In genomic region chr10:96495544-96495943, GRCh38 we compare ENCODE assay signal across 16 cellular contexts. TPM values are rescaled to one million over a fixed set of nuclear protein-coding genes. Genes with fewer than 3 reads are reported as not detected.
A peak's percentile ranks its signal among the peaks of the same experiment; 100 is the strongest.
DNase-seq lines count a peak whose midpoint lies in the region; ATAC-seq and TF ChIP-seq lines count a peak whose summit lies in the region.
"Had no signal": no experiment of that assay in that cellular context is flagged by ENCODE, and none has a peak within 500 bp of the region (broad histone marks: within the 10 kb centered on the region; RNA-seq: fewer than 3 reads in every experiment).

No MANE protein-coding gene starts in this region.

- H3K36me3 ChIP-seq in heart right ventricle: no peaks in the 10 kb centered on the region
- H3K36me3 ChIP-seq: HAP-1 had no signal

- H3K27ac Mint-ChIP-seq in type B pancreatic cell: no peak overlapping the region
- H3K27ac Mint-ChIP-seq: CD4-positive, alpha-beta memory T cell; HFFc6 had no signal

- H3K27me3 Mint-ChIP-seq in type B pancreatic cell: peaks cover 40% of the 10 kb centered on the region

- TF ChIP-seq CTCF in heart right ventricle (IDR thresholded peaks at IDR 0.05) (no peak), type B pancreatic cell (conservative IDR thresholded peaks at IDR 0.05) (no peak)

- no peaks in the 10 kb centered on the region for H3K9me3 ChIP-seq in heart right ventricle
- H3K9me3 ChIP-seq: HAP-1 had no signal

- ATAC-seq in heart right ventricle (no peak), HG02870 (IDR thresholded peaks at IDR 0.05; ENCODE audit: unreplicated experiment) (no peak)

- no peak overlapping the region for H3K4me3 ChIP-seq in heart right ventricle
- H3K4me3 ChIP-seq: HAP-1 had no signal

- H3K9me3 Mint-ChIP-seq in type B pancreatic cell: no peaks in the 10 kb centered on the region
- H3K9me3 Mint-ChIP-seq: HFFc6 had no signal

- no peaks in the 10 kb centered on the region for H3K4me1 Mint-ChIP-seq in type B pancreatic cell (ENCODE audit: unreplicated experiment)
- H3K4me1 Mint-ChIP-seq: CD4-positive, alpha-beta memory T cell had no signal

- no peaks in the 10 kb centered on the region for H3K4me1 ChIP-seq in heart right ventricle
- H3K4me1 ChIP-seq: HAP-1 had no signal

- H3K4me3 Mint-ChIP-seq in type B pancreatic cell: no peak overlapping the region
- H3K4me3 Mint-ChIP-seq: CD4-positive, alpha-beta memory T cell; HFFc6 had no signal

- H3K27me3 ChIP-seq in heart right ventricle: no peaks in the 10 kb centered on the region

- intact Hi-C loops in cardiac septum (cut with DNase I) (no loop called here), heart right ventricle (cut with DNase I) (no loop called here)

- H3K36me3 Mint-ChIP-seq in type B pancreatic cell: no peaks in the 10 kb centered on the region
- H3K36me3 Mint-ChIP-seq: CD4-positive, alpha-beta memory T cell had no signal

- 92 to 96% methylated on average over 6 of the region's 6 CpGs for WGBS in heart right ventricle, 2 donors

- DNase-seq in cardiac septum (ENCODE audit: low spot score) (peak; percentile 20), heart right ventricle (no peak), mesenteric fat pad (ENCODE audit: low spot score) (peak; percentile 16), type B pancreatic cell (ENCODE audit: extremely low spot score, unreplicated experiment) (peak; percentile 20), NCI-H524 (lab: John Stamatoyannopoulos, UW) (no peak)
- DNase-seq: C1 segment of cervical spinal cord; Calu3; CD4-positive, alpha-beta memory T cell; COR-L47; DMS53; DMS79 treated with DMSO at 0.1 percent for 48 hours; GF-D8; GOT3 had no signal

- no peak overlapping the region for H3K27ac ChIP-seq in heart right ventricle

RNA-seq across cellular contexts. Expression of gene TLL2, which starts 18.2 kb away (rescaled TPM):
- total RNA-seq in cardiac septum: 3.8 TPM
- 1 to 10 TPM; 2.8 to 9.2 (median 6.9) TPM for total RNA-seq in heart right ventricle
- 1 to 10 TPM; 2.3 to 8.4 TPM for polyA plus RNA-seq in heart right ventricle
- total RNA-seq in mesenteric fat pad: not detected
- total RNA-seq in type B pancreatic cell (ENCODE audit: low replicate concordance): 0.55 and 0.85 TPM in 2 replicates

Comparison
In these comparisons a context has a peak if more than half of its experiments do, and no peak if none do; other contexts are left out.
1. DNase-seq: peak in cardiac septum (single experiment), mesenteric fat pad (single experiment) and type B pancreatic cell (single experiment); none in heart right ventricle (0 of 2) and NCI-H524 (0 of 2).